In the genomic region with DNA sequence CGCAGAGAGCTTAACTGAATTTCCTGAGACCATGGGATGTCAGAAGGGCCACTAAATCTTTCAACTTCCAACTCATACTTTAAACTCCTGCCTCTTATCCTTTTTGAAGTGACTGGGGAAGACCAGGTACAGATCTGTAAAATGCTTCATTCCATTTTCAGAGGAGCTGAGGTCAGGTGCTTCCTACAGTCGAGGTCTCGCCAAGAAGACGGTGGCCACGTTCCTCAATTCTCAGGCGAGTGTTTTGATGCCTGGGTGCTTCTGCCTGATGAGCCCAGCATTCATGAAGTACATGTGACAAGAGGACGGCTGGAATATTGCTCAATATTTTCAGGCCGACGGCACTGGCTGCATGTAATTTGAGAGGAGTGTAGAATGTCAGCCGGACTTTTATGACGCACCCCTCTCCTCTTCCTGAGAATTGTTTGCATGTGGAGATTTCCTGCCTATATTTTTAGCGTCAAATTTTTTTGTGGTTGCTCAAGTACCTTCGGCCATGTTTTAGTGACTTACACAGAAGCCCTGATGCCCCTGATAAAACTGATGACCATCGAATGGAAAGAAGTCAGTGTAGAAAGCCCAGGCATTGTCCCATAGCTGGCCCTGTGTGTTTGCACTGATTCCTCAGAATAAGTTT, we compare ENCODE assay signal across 1 cellular context.
A peak's percentile ranks its signal among the peaks of the same experiment; 100 is the strongest.
TF ChIP-seq lines count a peak whose summit lies in the region.

No MANE protein-coding gene starts in this region.

TF ChIP-seq in IMR-90, 13 proteins besides CTCF, POLR2A, EP300 and RAD21 (continued from another document):
- TF ChIP-seq, protein P1, sequence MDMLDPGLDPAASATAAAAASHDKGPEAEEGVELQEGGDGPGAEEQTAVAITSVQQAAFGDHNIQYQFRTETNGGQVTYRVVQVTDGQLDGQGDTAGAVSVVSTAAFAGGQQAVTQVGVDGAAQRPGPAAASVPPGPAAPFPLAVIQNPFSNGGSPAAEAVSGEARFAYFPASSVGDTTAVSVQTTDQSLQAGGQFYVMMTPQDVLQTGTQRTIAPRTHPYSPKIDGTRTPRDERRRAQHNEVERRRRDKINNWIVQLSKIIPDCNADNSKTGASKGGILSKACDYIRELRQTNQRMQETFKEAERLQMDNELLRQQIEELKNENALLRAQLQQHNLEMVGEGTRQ (IDR thresholded peaks at IDR 0.05; ENCODE audit: low read depth, low read length), result peak; percentile 70
